Comparison of ENCODE assay signal across 8 cellular contexts in the genomic region with DNA sequence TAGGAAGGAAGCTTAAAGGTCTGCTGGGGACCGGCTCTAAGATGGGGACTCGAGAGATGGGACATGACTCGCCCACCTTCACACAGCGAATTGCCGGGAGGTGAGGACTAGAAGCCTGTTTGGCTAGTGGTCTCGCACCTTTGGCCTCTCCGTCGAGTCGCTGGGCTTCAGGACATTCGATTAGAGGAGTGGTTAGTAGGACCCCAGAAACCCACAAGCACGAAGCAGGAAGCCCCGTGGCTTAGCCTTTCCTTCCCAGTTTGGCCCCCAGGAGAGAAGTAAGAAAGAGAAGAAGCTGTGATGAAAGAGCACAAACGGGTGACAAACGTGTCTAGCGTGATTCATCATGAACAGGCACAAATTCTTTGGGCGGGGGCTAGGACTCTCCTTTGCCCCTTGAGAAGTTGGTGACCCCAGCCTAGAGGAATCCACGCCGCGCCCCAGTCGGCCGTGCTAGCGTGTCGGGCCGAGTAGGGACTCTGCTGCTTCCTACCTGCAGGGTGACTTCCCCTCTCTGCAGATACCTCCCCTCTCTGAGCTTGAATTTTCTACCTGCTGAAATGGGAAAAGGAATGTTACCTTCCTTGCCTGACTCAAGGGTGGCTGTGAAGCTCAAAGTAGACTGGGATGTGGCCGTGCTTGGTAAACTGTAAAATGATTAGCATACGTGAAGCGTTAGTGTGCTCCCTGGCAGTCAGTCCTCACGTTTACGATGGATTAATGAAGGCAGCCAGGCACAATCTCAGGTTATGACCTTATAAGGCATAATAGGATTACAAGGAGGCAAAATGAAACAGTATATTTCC. TPM values are rescaled to one million over a fixed set of nuclear protein-coding genes. Genes with fewer than 3 reads are reported as not detected.
DNase-seq lines count a peak whose midpoint lies in the region; ATAC-seq and TF ChIP-seq lines count a peak whose summit lies in the region.

No MANE protein-coding gene starts in this region.

- H3K27me3 Mint-ChIP-seq in brain, result peaks cover 92% of the 10 kb centered on the region

- peak overlapping the region; percentile 100 for H3K27ac ChIP-seq in Panc1 (ENCODE audit: low read length)

- H3K27me3 ChIP-seq in BE2C (no peaks in the 10 kb centered on the region; the same call in 1 of the 2 replicates), Panc1 (ENCODE audit: control insufficient read depth, insufficient read depth, low read length) (no peaks in the 10 kb centered on the region)

- no peaks in the 10 kb centered on the region for H3K9me3 Mint-ChIP-seq in brain

- H3K9me3 ChIP-seq in BE2C, result no peaks in the 10 kb centered on the region
- no peaks in the 10 kb centered on the region for H3K9me3 ChIP-seq in Panc1 (ENCODE audit: control insufficient read depth, insufficient read depth, low read depth, low read length)

- DNase-seq in BE2C (no peak), HCEC 1CT (peak; percentile 77), Panc1 (ENCODE audit: low read depth, low spot score) (no peak), iris pigment epithelial cell (ENCODE audit: low read depth) (peak; percentile 68)
- peak; percentile 24 for DNase-seq in stimulated activated CD4-positive, alpha-beta T cell treated with anti-CD3 and anti-CD28 coated beads, Interleukin-4, amount 100 ng/mL, for 1 hour

- peaks cover 47% of the 10 kb centered on the region for H3K4me1 Mint-ChIP-seq in brain

- CTCF ChIA-PET in Panc1 (lab: Charles Lee), result interaction anchor here (0.5 to 2.7 kb wide), 8 partner anchors 11 to 753 kb away, joined by 3 to 13 read pairs (median 4); no protein-coding TSS in a partner anchor

- POLR2A ChIA-PET in Panc1 (lab: Charles Lee), result interaction anchor here (0.6 to 1.8 kb wide), 6 partner anchors 11 to 691 kb away, joined by 3 to 17 read pairs (median 4); no protein-coding TSS in a partner anchor

- in situ Hi-C loops in Panc1 (cut with HindIII; ENCODE audit: low pct_unique_long_range_greater_than_20kb, low sequenced_read_pairs), result loop anchor here (5.0 to 25.0 kb wide), 3 partner anchors 71 to 716 kb away; no protein-coding TSS in a partner anchor

- TF ChIP-seq CTCF in BE2C (IDR thresholded peaks at IDR 0.05; ENCODE audit: low read depth, low read length) (no peak), Panc1 (IDR thresholded peaks at IDR 0.05) (no peak), brain (conservative IDR thresholded peaks at IDR 0.05) (no peak)

- H3K4me3 ChIP-seq in BE2C (ENCODE audit: low read depth, low read length) (peak overlapping the region; percentile 74), Panc1 (ENCODE audit: low read depth in 2 of 2, low read length in 2 of 2) (peak overlapping the region; percentile 64 to 90)

- BruUV-seq in Panc1 (replicated peaks; lab: Mats Ljungman, UMichigan), result TSS peak; percentile 64

- peak overlapping the region in 3 of 5 experiments; percentile 92 to 99 (median 97) for H3K27ac Mint-ChIP-seq in brain

- intact Hi-C loops in Panc1 (cut with micrococcal nuclease; ENCODE audit: unreplicated experiment), result loop anchor here (2.0 to 10.0 kb wide), 4 partner anchors 97 to 729 kb away; a partner anchor contains a TSS

- H3K4me1 ChIP-seq in BE2C, result no peaks in the 10 kb centered on the region
- peaks cover 33% of the 10 kb centered on the region for H3K4me1 ChIP-seq in Panc1 (ENCODE audit: control insufficient read depth, insufficient read depth, low read length)

- H3K4me3 Mint-ChIP-seq in brain, result peak overlapping the region; percentile 91 to 100 (median 98)

- 0 out of 2 replicates have a peak, but pooled peaks have one; percentile 3 for ATAC-seq in Panc1
- no peak for ATAC-seq in HG03457 (IDR thresholded peaks at IDR 0.05; ENCODE audit: unreplicated experiment)
- ATAC-seq in HG03280 (IDR thresholded peaks at IDR 0.05; ENCODE audit: unreplicated experiment), result no peak

- no peaks in the 10 kb centered on the region for H3K36me3 ChIP-seq in BE2C
- H3K36me3 ChIP-seq in Panc1 (ENCODE audit: control insufficient read depth, insufficient read depth, low read length), result peaks cover 19% of the 10 kb centered on the region

- peaks cover 8% of the 10 kb centered on the region for H3K36me3 Mint-ChIP-seq in brain

RNA-seq across cellular contexts. Expression of a gene that starts 1.1 kb away (rescaled TPM):
- 3.4 TPM for polyA plus RNA-seq in BE2C (2012; ENCODE audit: insufficient read depth, insufficient read length, low read depth)
- 263 TPM for total RNA-seq in Panc1 (2021; ENCODE audit: unreplicated experiment)
- polyA plus RNA-seq in Panc1 (2012; ENCODE audit: insufficient read length), result 316 TPM
- polyA plus RNA-seq in brain (ENCODE audit: insufficient read depth, low read depth, low replicate concordance), result 7.8 TPM

RNA-seq across cellular contexts. Expression of a gene that starts 9.7 kb away (rescaled TPM):
- 7.6 TPM for polyA plus RNA-seq in BE2C (2012; ENCODE audit: insufficient read depth, insufficient read length, low read depth)
- total RNA-seq in Panc1 (2021; ENCODE audit: unreplicated experiment), result 65.0 TPM
- 30.9 TPM for polyA plus RNA-seq in Panc1 (2012; ENCODE audit: insufficient read length)
- 13.1 TPM for polyA plus RNA-seq in brain (ENCODE audit: insufficient read depth, low read depth, low replicate concordance)

Comparison
In these comparisons a context has a peak if more than half of its experiments do, and no peak if none do; other contexts are left out.
1. DNase-seq: peak in HCEC 1CT (single experiment), iris pigment epithelial cell (single experiment) and stimulated activated CD4-positive, alpha-beta T cell treated with anti-CD3 and anti-CD28 coated beads, Interleukin-4, amount 100 ng/mL, for 1 hour (single experiment); none in BE2C (single experiment) and Panc1 (single experiment).